1 cellular context compared by ENCODE assay signal in genomic region chr13:102940143-102940542, GRCh38.
TF ChIP-seq lines count a peak whose summit lies in the region.

No MANE protein-coding gene starts in this region.

TF ChIP-seq in GM23338, 12 proteins besides CTCF, POLR2A, EP300 and RAD21 (continued from another document):
- TF ChIP-seq ZNF462 (CRISPR knock-in tag; IDR thresholded peaks at IDR 0.05) (no peak), CREB1 (CRISPR knock-in tag; IDR thresholded peaks at IDR 0.05; ENCODE audit: low read depth) (no peak), POLR2AphosphoS5 (IDR thresholded peaks at IDR 0.05; ENCODE audit: low read depth) (no peak), ZNF114 (CRISPR knock-in tag; IDR thresholded peaks at IDR 0.05) (no peak), NANOG (IDR thresholded peaks at IDR 0.05; ENCODE audit: borderline replicate concordance) (no peak), EZH2phosphoT487 (IDR thresholded peaks at IDR 0.05; ENCODE audit: unreplicated experiment) (no peak), ZNF331 (CRISPR knock-in tag; IDR thresholded peaks at IDR 0.05; ENCODE audit: low read depth) (no peak)
- TF ChIP-seq, protein P1, sequence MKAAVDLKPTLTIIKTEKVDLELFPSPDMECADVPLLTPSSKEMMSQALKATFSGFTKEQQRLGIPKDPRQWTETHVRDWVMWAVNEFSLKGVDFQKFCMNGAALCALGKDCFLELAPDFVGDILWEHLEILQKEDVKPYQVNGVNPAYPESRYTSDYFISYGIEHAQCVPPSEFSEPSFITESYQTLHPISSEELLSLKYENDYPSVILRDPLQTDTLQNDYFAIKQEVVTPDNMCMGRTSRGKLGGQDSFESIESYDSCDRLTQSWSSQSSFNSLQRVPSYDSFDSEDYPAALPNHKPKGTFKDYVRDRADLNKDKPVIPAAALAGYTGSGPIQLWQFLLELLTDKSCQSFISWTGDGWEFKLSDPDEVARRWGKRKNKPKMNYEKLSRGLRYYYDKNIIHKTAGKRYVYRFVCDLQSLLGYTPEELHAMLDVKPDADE (IDR thresholded peaks at IDR 0.05), result no peak
